24 cellular contexts compared by ENCODE assay signal in genomic region chr3:69848113-69848512, GRCh38.
A peak's percentile ranks its signal among the peaks of the same experiment; 100 is the strongest.
DNase-seq lines count a peak whose midpoint lies in the region; ATAC-seq and TF ChIP-seq lines count a peak whose summit lies in the region.
"Had no signal": no experiment of that assay in that cellular context is flagged by ENCODE, and none has a peak within 500 bp of the region (broad histone marks: within the 10 kb centered on the region; RNA-seq: fewer than 3 reads in every experiment).

No MANE protein-coding gene starts in this region.

- WGBS in aorta, 2 donors = 9 to 10% methylated on average over 3 of the region's 3 CpGs
- 65 to 77% methylated on average over 3 of the region's 3 CpGs for WGBS in sigmoid colon, 2 donors

- no peaks in the 10 kb centered on the region for H3K36me3 Mint-ChIP-seq in activated CD4-positive, alpha-beta T cell treated with anti-CD3 and anti-CD28 coated beads, Interleukin-2, amount 10 ng/mL, durations not matched to agents 24 days and 14 days (ENCODE audit: low read depth)
- H3K36me3 Mint-ChIP-seq: CD4-positive, CD25-positive, alpha-beta regulatory T cell had no signal

- H3K27ac ChIP-seq in aorta (ENCODE audit: low read depth in 1 of 2, low read length in 2 of 2) = no peak overlapping the region
- H3K27ac ChIP-seq in sigmoid colon = peak overlapping the region in 1 of 4 donors; percentile 9
- H3K27ac ChIP-seq: BLaER1, RWPE1 had no signal

- no peak for TF ChIP-seq CTCF in fibroblast of villous mesenchyme (IDR thresholded peaks at IDR 0.05; ENCODE audit: insufficient read depth, low read depth, low read length)
- no peak for TF ChIP-seq CTCF in sigmoid colon (IDR thresholded peaks at IDR 0.05)

- TF ChIP-seq POLR2A in sigmoid colon (IDR thresholded peaks at IDR 0.05) = no peak

- H3K9me3 Mint-ChIP-seq in activated CD4-positive, alpha-beta T cell treated with anti-CD3 and anti-CD28 coated beads, Interleukin-2, amount 10 ng/mL, durations not matched to agents 24 days and 14 days = no peaks in the 10 kb centered on the region

- ATAC-seq in aorta (ENCODE audit: low FRiP score) = peak; percentile 26
- no peak for ATAC-seq in GM21786 (IDR thresholded peaks at IDR 0.05; ENCODE audit: unreplicated experiment)
- ATAC-seq: GM12878 had no signal

- no peak overlapping the region for H3K4me3 Mint-ChIP-seq in activated CD4-positive, alpha-beta T cell treated with anti-CD3 and anti-CD28 coated beads, Interleukin-2, amount 10 ng/mL, durations not matched to agents 24 days and 14 days
- H3K4me3 Mint-ChIP-seq: CD4-positive, CD25-positive, alpha-beta regulatory T cell had no signal

- H3K27ac Mint-ChIP-seq in activated CD4-positive, alpha-beta T cell treated with anti-CD3 and anti-CD28 coated beads, Interleukin-2, amount 10 ng/mL, durations not matched to agents 24 days and 14 days = no peak overlapping the region
- H3K27ac Mint-ChIP-seq: CD4-positive, CD25-positive, alpha-beta regulatory T cell had no signal

- intact Hi-C loops in activated CD4-positive, alpha-beta T cell treated with anti-CD3 and anti-CD28 coated beads, Interleukin-2, amount 10 ng/mL, durations not matched to agents 24 days and 14 days (cut with micrococcal nuclease) = no loop called here
- intact Hi-C loops in aorta (cut with DNase I) (no loop called here), sigmoid colon (cut with DNase I) (no loop called here)

- no peak for TF ChIP-seq EP300 in sigmoid colon (IDR thresholded peaks at IDR 0.05)

- DNase-seq in activated CD4-positive, alpha-beta T cell treated with anti-CD3 and anti-CD28 coated beads, Interleukin-2, amount 10 ng/mL, durations not matched to agents 24 days and 14 days = peak; percentile 16
- DNase-seq in activated CD4-positive, alpha-beta T cell treated with anti-CD3 and anti-CD28 coated beads, Interleukin-2, amount 50 U/mL, for 4 hours = no peak
- DNase-seq in dermis blood vessel endothelial cell (peak; percentile 32), fibroblast of villous mesenchyme (ENCODE audit: low read depth) (peak; percentile 58), aorta (no peak), sigmoid colon (no peak), H7 (no peak)
- DNase-seq: 8988T; ACHN; CD4-positive, CD25-positive, alpha-beta regulatory T cell; GDM1; KBM-7; MG63; NCI-H2029; NCI-H2171; NCI-H226; NCI-H510A; NCI-H69; SHP77; SW 1271 had no signal

- H3K36me3 ChIP-seq in aorta (ENCODE audit: control insufficient read depth in 1 of 2, insufficient read depth in 2 of 2, low read length in 1 of 2) = no peaks in the 10 kb centered on the region
- no peaks in the 10 kb centered on the region for H3K36me3 ChIP-seq in sigmoid colon
- no peaks in the 10 kb centered on the region for H3K36me3 ChIP-seq in H7 (replicated peaks; ENCODE audit: control insufficient read depth, insufficient read depth, low read length)
- H3K36me3 ChIP-seq: BLaER1, MG63 had no signal

- H3K27me3 Mint-ChIP-seq in activated CD4-positive, alpha-beta T cell treated with anti-CD3 and anti-CD28 coated beads, Interleukin-2, amount 10 ng/mL, durations not matched to agents 24 days and 14 days = no peaks in the 10 kb centered on the region
- H3K27me3 Mint-ChIP-seq: CD4-positive, CD25-positive, alpha-beta regulatory T cell had no signal

- H3K4me1 ChIP-seq in aorta (ENCODE audit: control insufficient read depth in 1 of 2, insufficient read depth in 2 of 2, low read length in 2 of 2) (peaks cover 0 to 5% of the 10 kb centered on the region in 2 donors), sigmoid colon (peaks cover 0 to 42% (median 16%) of the 10 kb centered on the region in 4 donors)
- H3K4me1 ChIP-seq: BLaER1 had no signal

- H3K4me1 Mint-ChIP-seq in activated CD4-positive, alpha-beta T cell treated with anti-CD3 and anti-CD28 coated beads, Interleukin-2, amount 10 ng/mL, durations not matched to agents 24 days and 14 days = no peaks in the 10 kb centered on the region
- H3K4me1 Mint-ChIP-seq: CD4-positive, CD25-positive, alpha-beta regulatory T cell had no signal

- H3K4me3 ChIP-seq in fibroblast of villous mesenchyme (ENCODE audit: low read depth, low read length) = no peak overlapping the region
- no peak overlapping the region for H3K4me3 ChIP-seq in aorta (ENCODE audit: low read length in 2 of 2)
- H3K4me3 ChIP-seq in sigmoid colon = no peak overlapping the region
- no peak overlapping the region for H3K4me3 ChIP-seq in H7 (ENCODE audit: insufficient read depth, low read depth, low read length)
- H3K4me3 ChIP-seq: BLaER1, GM12878, MG63 had no signal

- no peaks in the 10 kb centered on the region for H3K9me3 ChIP-seq in aorta (ENCODE audit: control insufficient read depth, low read length)
- H3K9me3 ChIP-seq in sigmoid colon = no peaks in the 10 kb centered on the region
- H3K9me3 ChIP-seq: BLaER1, MG63 had no signal

- no peaks in the 10 kb centered on the region for H3K27me3 ChIP-seq in aorta (ENCODE audit: control insufficient read depth in 1 of 2, insufficient read depth in 2 of 2, low read length in 1 of 2)
- no peaks in the 10 kb centered on the region for H3K27me3 ChIP-seq in sigmoid colon
- H3K27me3 ChIP-seq in H7 (ENCODE audit: control insufficient read depth, insufficient read depth, low read length) = no peaks in the 10 kb centered on the region
- H3K27me3 ChIP-seq: BLaER1, MG63 had no signal

Comparison
In these comparisons a context has a peak if more than half of its experiments do, and no peak if none do; other contexts are left out.
1. DNase-seq: peak in activated CD4-positive, alpha-beta T cell treated with anti-CD3 and anti-CD28 coated beads, Interleukin-2, amount 10 ng/mL, durations not matched to agents 24 days and 14 days (single experiment), dermis blood vessel endothelial cell (single experiment) and fibroblast of villous mesenchyme (single experiment); none in activated CD4-positive, alpha-beta T cell treated with anti-CD3 and anti-CD28 coated beads, Interleukin-2, amount 50 U/mL, for 4 hours (0 of 2), aorta (0 of 2), sigmoid colon (single experiment) and H7 (single experiment).